Comparison of ENCODE assay signal across 8 cellular contexts in the genomic region with DNA sequence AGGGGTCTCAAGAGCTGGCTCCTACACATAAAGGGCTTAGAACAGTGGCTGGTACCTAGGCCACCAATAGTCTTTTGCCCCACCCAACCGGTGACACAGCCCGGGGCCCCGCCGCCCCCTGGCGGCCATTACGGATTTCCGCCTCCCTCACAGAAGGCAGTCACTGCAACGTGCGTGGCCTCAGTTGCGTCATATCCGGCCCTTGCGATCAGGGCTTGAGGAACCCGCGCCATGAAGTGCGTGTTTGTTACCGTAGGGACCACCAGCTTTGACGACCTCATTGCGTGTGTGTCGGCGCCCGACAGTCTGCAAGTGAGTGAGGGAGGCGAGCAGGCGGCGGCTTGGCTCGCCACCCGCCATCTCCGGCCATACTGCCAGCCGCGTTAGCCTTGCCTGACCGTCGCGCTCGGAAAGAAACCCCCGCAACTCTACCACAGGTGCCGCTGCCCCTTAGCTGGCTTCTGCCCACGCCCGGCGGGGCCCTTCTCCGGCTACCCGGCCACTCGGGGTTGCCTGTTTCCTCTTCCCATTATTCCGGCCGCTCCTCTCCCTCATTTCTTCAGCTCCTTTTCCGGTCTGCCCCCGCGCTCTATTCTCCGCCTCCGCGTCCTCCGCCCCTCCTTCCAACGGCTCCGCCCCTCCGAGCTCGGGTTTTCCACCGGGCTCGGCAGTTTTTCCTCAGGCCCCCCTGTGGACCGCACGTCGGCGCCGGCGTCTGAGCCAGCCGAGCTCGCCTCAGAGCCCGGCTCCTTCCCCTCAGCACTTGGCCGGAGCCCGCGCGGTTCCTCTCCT. TPM values are rescaled to one million over a fixed set of nuclear protein-coding genes. Genes with fewer than 3 reads are reported as not detected.
DNase-seq lines count a peak whose midpoint lies in the region; ATAC-seq, FAIRE-seq and TF ChIP-seq lines count a peak whose summit lies in the region.

TSS of gene ALG13 (plus strand) at position 183 of the 792 bp plus-strand sequence. CDS start at position 232, 49 bp downstream.

- peak within 1 kb of the TSS; percentile 95 to 96 for H3K27ac ChIP-seq in kidney (ENCODE audit: low read depth in 2 of 2, low read length in 2 of 2)

- peak within 1 kb of the TSS; percentile 90 for H3K4me3 Mint-ChIP-seq in chondrocyte (ENCODE audit: unreplicated experiment)

- H3K36me3 ChIP-seq in BE2C, result peaks cover 11% of the 10 kb centered on the region
- H3K36me3 ChIP-seq in kidney (ENCODE audit: control insufficient read depth in 1 of 2, insufficient read depth in 2 of 2, low read length in 2 of 2), result peaks cover 3 to 5% of the 10 kb centered on the region in 2 donors

- FAIRE-seq in kidney (lab: Jason Lieb, UNC), result no peak

- no peaks in the 10 kb centered on the region for H3K9me3 Mint-ChIP-seq in chondrocyte (ENCODE audit: low read depth)

- H3K36me3 Mint-ChIP-seq in chondrocyte (ENCODE audit: low read depth), result peaks cover 16% of the 10 kb centered on the region

- H3K4me3 ChIP-seq in BE2C (ENCODE audit: low read depth, low read length) (peak within 1 kb of the TSS; percentile 84), kidney (ENCODE audit: low read length in 2 of 2) (peak within 1 kb of the TSS; percentile 74 to 85)

- peaks cover 28% of the 10 kb centered on the region for H3K4me1 Mint-ChIP-seq in chondrocyte (ENCODE audit: low read depth)

- peak within 1 kb of the TSS; percentile 98 for H3K27ac Mint-ChIP-seq in chondrocyte (ENCODE audit: unreplicated experiment)

- intact Hi-C loops in kidney (cut with DNase I), result no loop called here

- peak; percentile 87 for TF ChIP-seq POLR2A in GM19193 (IDR thresholded peaks at IDR 0.05; ENCODE audit: extremely low read depth, insufficient read depth, insufficient read length)

- H3K9ac ChIP-seq in kidney (ENCODE audit: low read length in 2 of 2), result peak within 1 kb of the TSS; percentile 55 to 89

- H3K4me1 ChIP-seq in BE2C (no peaks in the 10 kb centered on the region), kidney (ENCODE audit: control insufficient read depth in 1 of 2, insufficient read depth in 1 of 2, low read depth in 1 of 2, low read length in 2 of 2) (no peaks in the 10 kb centered on the region)

- no peaks in the 10 kb centered on the region for H3K27me3 Mint-ChIP-seq in chondrocyte (ENCODE audit: low read depth)

- H3K27me3 ChIP-seq in BE2C, result no peaks in the 10 kb centered on the region

- DNase-seq in BE2C, result peak; percentile 88
- DNase-seq in NCI-H510A (lab: John Stamatoyannopoulos, UW), result peak; percentile 80
- peak; percentile 62 to 74 for DNase-seq in activated CD4-positive, alpha-beta T cell treated with anti-CD3 and anti-CD28 coated beads for 24 hours (ENCODE audit: low read depth in 2 of 2)
- peak; percentile 98 for DNase-seq in chondrocyte (ENCODE audit: low spot score)
- peak; percentile 95 for DNase-seq in kidney
- DNase-seq in stimulated activated CD4-positive, alpha-beta T cell treated with anti-CD3 and anti-CD28 coated beads, Interleukin-15, amount 100 ng/mL, for 24 hours, result peak; percentile 87

- H3K9me3 ChIP-seq in BE2C (no peaks in the 10 kb centered on the region), kidney (ENCODE audit: control insufficient read depth in 1 of 2, low read length in 2 of 2) (no peaks in the 10 kb centered on the region)

- ATAC-seq in HG03439 (IDR thresholded peaks at IDR 0.05; ENCODE audit: unreplicated experiment), result peak; percentile 98

- peak; percentile 71 for TF ChIP-seq CTCF in BE2C (IDR thresholded peaks at IDR 0.05; ENCODE audit: low read depth, low read length)
- TF ChIP-seq CTCF in chondrocyte (IDR thresholded peaks at IDR 0.05), result peak; percentile 95
- peak; percentile 53 for TF ChIP-seq CTCF in kidney (IDR thresholded peaks at IDR 0.05; ENCODE audit: borderline replicate concordance, extremely low read depth, insufficient read depth)

RNA-seq across cellular contexts. Expression of gene ALG13, which starts in this region (rescaled TPM):
- polyA plus RNA-seq in BE2C (2012; ENCODE audit: insufficient read depth, insufficient read length, low read depth), result 36.9 TPM
- 53.8 to 75.4 TPM (median 56.1 TPM) in 3 replicates for total RNA-seq in chondrocyte
- total RNA-seq in kidney, result 45.5 TPM
- 43.1 TPM for polyA plus RNA-seq in kidney (ENCODE audit: insufficient read depth, low read depth, low replicate concordance)

Comparison
In these comparisons a context has a peak if more than half of its experiments do, and no peak if none do; other contexts are left out.
1. Peak in every context shown above with its lines: DNase-seq, ATAC-seq, H3K4me3 ChIP-seq and H3K27ac ChIP-seq.